8 cellular contexts compared by ENCODE assay signal in genomic region chr3:106824856-106825255, GRCh38.
A peak's percentile ranks its signal among the peaks of the same experiment; 100 is the strongest.
DNase-seq lines count a peak whose midpoint lies in the region; ATAC-seq and TF ChIP-seq lines count a peak whose summit lies in the region.
"Had no signal": no experiment of that assay in that cellular context is flagged by ENCODE, and none has a peak within 500 bp of the region (broad histone marks: within the 10 kb centered on the region; RNA-seq: fewer than 3 reads in every experiment).

No MANE protein-coding gene starts in this region.

- H3F3A ChIP-seq in smooth muscle cell (ENCODE audit: low read depth): peaks cover under 1% of the 10 kb centered on the region

- H3K4me1 ChIP-seq in smooth muscle cell (ENCODE audit: low read depth): peaks cover 40% of the 10 kb centered on the region

- H3K4me3 ChIP-seq in NB4 (ENCODE audit: low read depth, low read length) (no peak overlapping the region), fibroblast of mammary gland (ENCODE audit: control insufficient read depth, low read depth, low read length) (no peak overlapping the region), smooth muscle cell (no peak overlapping the region)
- H3K4me3 ChIP-seq: SK-N-MC had no signal

- no peaks in the 10 kb centered on the region for H3K27me3 ChIP-seq in smooth muscle cell (ENCODE audit: low read depth)

- peak overlapping the region; percentile 76 for H3K4me2 ChIP-seq in smooth muscle cell

- no peaks in the 10 kb centered on the region for H3K79me2 ChIP-seq in smooth muscle cell (ENCODE audit: low read depth)

- no peaks in the 10 kb centered on the region for H3K36me3 ChIP-seq in smooth muscle cell (ENCODE audit: low read depth)

- no peak overlapping the region for H3K9ac ChIP-seq in smooth muscle cell (ENCODE audit: low read depth)

- DNase-seq in GM20000 (ENCODE audit: low spot score) (peak; percentile 4), NB4 (ENCODE audit: low read depth) (peak; percentile 10), fibroblast of mammary gland (ENCODE audit: low read depth) (peak; percentile 60), smooth muscle cell (lab: John Stamatoyannopoulos, UW; ENCODE audit: unreplicated experiment) (no peak), COLO829 (ENCODE audit: low spot score) (no peak)

- H3K27ac ChIP-seq in smooth muscle cell (ENCODE audit: low read depth): peak overlapping the region; percentile 95
- H3K27ac ChIP-seq: SK-N-MC had no signal

- TF ChIP-seq POLR2A in NB4 (IDR thresholded peaks at IDR 0.05; ENCODE audit: extremely low read depth, insufficient read length): no peak

- H3K9me3 ChIP-seq in smooth muscle cell (replicated peaks; ENCODE audit: low read depth): no peaks in the 10 kb centered on the region

- no peaks in the 10 kb centered on the region for H4K20me1 ChIP-seq in smooth muscle cell (ENCODE audit: low read depth)

- H2AFZ ChIP-seq in smooth muscle cell (ENCODE audit: low read depth): peak overlapping the region; percentile 1

- TF ChIP-seq CTCF in GM20000 (IDR thresholded peaks at IDR 0.05; ENCODE audit: extremely low read depth, missing control alignments): no peak
- TF ChIP-seq CTCF in NB4 (IDR thresholded peaks at IDR 0.05; ENCODE audit: low read depth, low read length): peak; percentile 21
- TF ChIP-seq CTCF in fibroblast of mammary gland (conservative IDR thresholded peaks at IDR 0.05; ENCODE audit: control insufficient read depth, insufficient read depth, low read depth, low read length): peak; percentile 43
- peak; percentile 2 for TF ChIP-seq CTCF in smooth muscle cell (IDR thresholded peaks at IDR 0.05; ENCODE audit: borderline replicate concordance, insufficient read depth, poor library complexity, severe bottlenecking)

- 52% methylated on average over 1 of the region's 1 CpG for WGBS in smooth muscle cell (ENCODE audit: low lambda C conversion rate)

- no peak for ATAC-seq in HG03469 (IDR thresholded peaks at IDR 0.05; ENCODE audit: unreplicated experiment)
- no peak for ATAC-seq in GM18511 (IDR thresholded peaks at IDR 0.05; ENCODE audit: unreplicated experiment)

Comparison
In these comparisons a context has a peak if more than half of its experiments do, and no peak if none do; other contexts are left out.
1. DNase-seq: peak in GM20000 (single experiment), NB4 (single experiment) and fibroblast of mammary gland (single experiment); none in smooth muscle cell (single experiment) and COLO829 (single experiment).